ENCODE assay signal across 1 cellular context in the genomic region with DNA sequence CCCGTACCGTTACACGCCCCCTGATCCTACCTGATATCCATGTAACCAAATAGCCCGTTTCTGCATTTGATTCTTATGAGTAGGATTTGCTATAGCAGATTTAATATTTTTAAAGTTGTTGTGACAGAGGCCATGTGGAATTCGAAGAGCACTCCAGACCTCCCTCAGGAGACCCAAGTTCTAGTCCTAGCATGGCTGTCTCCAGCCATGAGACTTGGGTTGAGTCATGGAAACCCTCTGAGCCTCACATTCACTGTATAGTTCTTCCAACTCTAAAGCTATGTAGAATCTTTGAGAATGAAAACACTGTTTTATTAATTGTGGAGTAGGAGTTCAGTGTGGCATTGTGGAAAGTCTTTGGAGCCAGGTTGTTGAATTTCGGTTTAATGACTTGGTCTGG.
TF ChIP-seq lines count a peak whose summit lies in the region.

No MANE protein-coding gene starts in this region.

TF ChIP-seq in WTC11, 78 proteins besides CTCF, POLR2A, EP300 and RAD21 (continued from another document):
- TF ChIP-seq ESRRA (CRISPR knock-in tag; IDR thresholded peaks at IDR 0.05; ENCODE audit: borderline replicate concordance) (no peak), PRDM15 (CRISPR knock-in tag; IDR thresholded peaks at IDR 0.05) (no peak), CREB1 (CRISPR knock-in tag; IDR thresholded peaks at IDR 0.05) (no peak), ZNF263 (CRISPR knock-in tag; IDR thresholded peaks at IDR 0.05; ENCODE audit: low read depth) (no peak), EMX1 (CRISPR knock-in tag; IDR thresholded peaks at IDR 0.05) (no peak), NFATC4 (CRISPR knock-in tag; IDR thresholded peaks at IDR 0.05) (no peak), PRRX2 (CRISPR knock-in tag; IDR thresholded peaks at IDR 0.05) (no peak), ZNF232 (CRISPR knock-in tag; IDR thresholded peaks at IDR 0.05) (no peak), SMAD4 (CRISPR knock-in tag; IDR thresholded peaks at IDR 0.05) (no peak)
TF ChIP-seq in WTC11: peak in this region for 0.
